ENCODE assay signal across 10 cellular contexts in genomic region chr10:110822065-110822707, GRCh38. TPM values are rescaled to one million over a fixed set of nuclear protein-coding genes. Genes with fewer than 3 reads are reported as not detected.
A peak's percentile ranks its signal among the peaks of the same experiment; 100 is the strongest.
DNase-seq lines count a peak whose midpoint lies in the region; ATAC-seq and TF ChIP-seq lines count a peak whose summit lies in the region.
"Had no signal": no experiment of that assay in that cellular context is flagged by ENCODE, and none has a peak within 500 bp of the region (broad histone marks: within the 10 kb centered on the region; RNA-seq: fewer than 3 reads in every experiment).

No MANE protein-coding gene starts in this region.

- BruUV-seq in mammary epithelial cell (replicated peaks; lab: Mats Ljungman, UMichigan): no TSS peak

- H3K79me2 ChIP-seq in mammary epithelial cell (ENCODE audit: insufficient read depth, low read length): no peaks in the 10 kb centered on the region

- in situ Hi-C loops in mammary epithelial cell (cut with MboI; ENCODE audit: low sequenced_read_pairs in 2 of 2): no loop called here

- CTCF ChIA-PET in mammary epithelial cell (lab: Charles Lee; ENCODE audit: low non-redundant PET): no interaction called here

- H2AFZ ChIP-seq in mammary epithelial cell (ENCODE audit: low read depth, low read length): peak overlapping the region; percentile 14

- no peak for ATAC-seq in HG03442 (IDR thresholded peaks at IDR 0.05; ENCODE audit: unreplicated experiment)

- TF ChIP-seq CTCF in mammary epithelial cell (conservative IDR thresholded peaks at IDR 0.05 in 1 of 2, IDR thresholded peaks at IDR 0.05 in 1 of 2; ENCODE audit: extremely low read depth in 1 of 2, insufficient read depth in 1 of 2, low read depth in 1 of 2, low read length in 2 of 2) (no peak), BE2C (IDR thresholded peaks at IDR 0.05; ENCODE audit: low read depth, low read length) (no peak)

- H3K27me3 ChIP-seq in HUES64 (ENCODE audit: insufficient read depth, low read length) (no peaks in the 10 kb centered on the region), mammary epithelial cell (ENCODE audit: insufficient read depth, low read length) (no peaks in the 10 kb centered on the region), subcutaneous abdominal adipose tissue (ENCODE audit: control insufficient read depth in 5 of 5, insufficient read depth in 4 of 5, low read length in 5 of 5) (no peaks in the 10 kb centered on the region), BE2C (no peaks in the 10 kb centered on the region)

- H3K4me1 ChIP-seq in HUES64 (ENCODE audit: insufficient read depth, low read length): peaks cover 15% of the 10 kb centered on the region
- no peaks in the 10 kb centered on the region for H3K4me1 ChIP-seq in mammary epithelial cell (ENCODE audit: insufficient read depth, low read length)
- H3K4me1 ChIP-seq in mesodermal cell (ENCODE audit: control insufficient read depth, insufficient read depth, low read length, poor library complexity, severe bottlenecking): peaks cover 11% of the 10 kb centered on the region
- H3K4me1 ChIP-seq in subcutaneous abdominal adipose tissue (ENCODE audit: control insufficient read depth in 5 of 5, insufficient read depth in 5 of 5, low read length in 5 of 5): peaks cover 20 to 59% (median 47%) of the 10 kb centered on the region in 5 donors
- H3K4me1 ChIP-seq in BE2C: peaks cover 52% of the 10 kb centered on the region

- dilution Hi-C loops in mammary epithelial cell (cut with HindIII; ENCODE audit: low sequenced_read_pairs): no loop called here

- WGBS in HUES64: 82% methylated on average over 4 of the region's 4 CpGs
- 52% methylated on average over 4 of the region's 4 CpGs for whole genome bisulfite sequencing in mammary epithelial cell (ENCODE audit: low coverage, missing lambda C conversion rate)
- 74 to 100% methylated on average over 1 to 4 of the region's 4 CpGs for WGBS in mesodermal cell (ENCODE audit: insufficient coverage in 2 of 2), 2 experiments

- H3K4me3 ChIP-seq in HUES64 (ENCODE audit: low read length) (no peak overlapping the region), mammary epithelial cell (replicated peaks in 1 of 3; ENCODE audit: insufficient read depth in 1 of 3, low read depth in 2 of 3, low read length in 3 of 3) (no peak overlapping the region), mesodermal cell (ENCODE audit: extremely low read depth, insufficient read depth, low read length, poor library complexity, severe bottlenecking) (no peak overlapping the region), subcutaneous abdominal adipose tissue (ENCODE audit: low read depth in 1 of 5, low read length in 5 of 5) (peak overlapping the region in 1 of 5 donors; percentile 19), BE2C (ENCODE audit: low read depth, low read length) (no peak overlapping the region)

- no peak overlapping the region for H3K4me2 ChIP-seq in mammary epithelial cell (ENCODE audit: insufficient read depth, low read depth, low read length)

- DNase-seq in mammary epithelial cell (no peak), NCI-H69 (lab: John Stamatoyannopoulos, UW) (no peak), BE2C (no peak)
- DNase-seq in activated T-cell treated with anti-CD3 and anti-CD28 coated beads, Interleukin-2, amount 50 U/mL, for 1 hour: no peak
- DNase-seq: GOT3, NCI-H510A had no signal

- peak overlapping the region; percentile 15; the same call in 1 of the 2 replicates for H3K9ac ChIP-seq in HUES64 (ENCODE audit: low read depth, low read length)
- H3K9ac ChIP-seq in mammary epithelial cell (ENCODE audit: insufficient read depth, low read length): no peak overlapping the region
- peak overlapping the region in 1 of 5 donors; percentile 31 for H3K9ac ChIP-seq in subcutaneous abdominal adipose tissue (ENCODE audit: low read length in 5 of 5)

- H4K20me1 ChIP-seq in mammary epithelial cell (ENCODE audit: insufficient read depth, low read length): no peaks in the 10 kb centered on the region

- intact Hi-C loops in mammary epithelial cell (cut with micrococcal nuclease): loop anchor here (5.0 kb wide), 1 partner anchor 50 kb away; the partner anchor contains the start of gene PDCD4

- no peak overlapping the region for H3K27ac ChIP-seq in HUES64 (ENCODE audit: low read depth, low read length)
- no peak overlapping the region for H3K27ac ChIP-seq in mammary epithelial cell (ENCODE audit: insufficient read depth, low read depth, low read length)
- peak overlapping the region; percentile 64 for H3K27ac ChIP-seq in mesodermal cell (ENCODE audit: low read depth, low read length, severe bottlenecking)
- peak overlapping the region; percentile 89 for H3K27ac ChIP-seq in subcutaneous abdominal adipose tissue (ENCODE audit: low read depth, low read length)

- H3K9me3 ChIP-seq in HUES64 (ENCODE audit: insufficient read depth, low read depth, low read length) (no peaks in the 10 kb centered on the region), mammary epithelial cell (replicated peaks; ENCODE audit: insufficient read depth, low read length) (no peaks in the 10 kb centered on the region), mesodermal cell (ENCODE audit: control insufficient read depth, low read length) (no peaks in the 10 kb centered on the region), subcutaneous abdominal adipose tissue (ENCODE audit: control insufficient read depth in 5 of 5, low read length in 5 of 5) (no peaks in the 10 kb centered on the region), BE2C (no peaks in the 10 kb centered on the region)

- H3K36me3 ChIP-seq in HUES64 (ENCODE audit: insufficient read depth, low read length): no peaks in the 10 kb centered on the region
- no peaks in the 10 kb centered on the region for H3K36me3 ChIP-seq in mammary epithelial cell (ENCODE audit: insufficient read depth, low read length)
- no peaks in the 10 kb centered on the region for H3K36me3 ChIP-seq in mesodermal cell (ENCODE audit: control insufficient read depth, insufficient read depth, low read length)
- no peaks in the 10 kb centered on the region for H3K36me3 ChIP-seq in subcutaneous abdominal adipose tissue (ENCODE audit: control insufficient read depth in 5 of 5, insufficient read depth in 5 of 5, low read length in 5 of 5)
- H3K36me3 ChIP-seq in BE2C: peaks cover 49% of the 10 kb centered on the region

RNA-seq across cellular contexts. Expression of gene PDCD4, which starts 49.5 kb away (rescaled TPM):
- 11.2 TPM for polyA plus RNA-seq in HUES64 (2013, experiment 1 of 2)
- polyA plus RNA-seq in HUES64 (2013, experiment 2 of 2): 30.2 TPM
- 100 to 1,000 TPM; 123 to 133 TPM for total RNA-seq in mammary epithelial cell
- polyA plus RNA-seq in mammary epithelial cell: 47.0 TPM
- 80.5 TPM for polyA minus RNA-seq in mammary epithelial cell
- polyA plus RNA-seq in mesodermal cell (2013, experiment 1 of 2): 54.3 TPM
- polyA plus RNA-seq in mesodermal cell (2013, experiment 2 of 2): 59.0 TPM
- 30.0 TPM for polyA plus RNA-seq in BE2C (2012; ENCODE audit: insufficient read depth, insufficient read length, low read depth)

Comparison
In these comparisons a context has a peak if more than half of its experiments do, and no peak if none do; other contexts are left out.
1. H3K27ac ChIP-seq: peak in mesodermal cell (single experiment) and subcutaneous abdominal adipose tissue (single experiment); none in HUES64 (single experiment) and mammary epithelial cell (single experiment).